ENCODE assay signal across 1 cellular context in the genomic region with DNA sequence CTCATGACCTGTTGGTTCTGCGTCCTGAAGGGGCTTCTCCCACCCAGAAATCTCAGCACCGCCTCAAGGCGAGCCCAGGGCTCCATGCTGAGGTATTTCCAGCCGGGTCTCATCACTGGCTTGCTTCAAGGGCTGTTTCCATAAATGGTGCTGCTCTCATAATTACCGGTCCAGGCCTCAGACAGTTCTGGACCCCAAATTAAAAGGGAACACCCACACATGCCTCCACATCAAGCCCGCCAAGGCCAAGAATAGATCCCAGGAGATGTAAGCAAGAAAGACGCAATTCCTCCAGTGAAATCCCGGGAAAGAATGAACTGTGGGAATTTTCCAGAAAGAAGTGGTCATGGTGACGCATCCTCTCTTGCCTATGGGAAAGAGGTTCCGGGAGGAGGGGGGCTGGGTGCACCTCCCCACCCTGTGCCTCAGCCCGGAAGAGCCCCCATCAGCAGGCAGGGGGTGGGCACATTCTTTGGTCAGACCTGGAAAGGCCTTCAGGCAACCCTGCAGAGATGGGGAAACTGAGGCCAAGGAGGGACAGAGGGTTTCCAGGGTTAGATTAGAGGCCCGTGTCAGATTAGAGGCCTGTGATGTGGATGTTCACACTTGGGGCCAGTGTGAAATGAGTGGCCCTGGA. TPM values are rescaled to one million over a fixed set of nuclear protein-coding genes. Genes with fewer than 3 reads are reported as not detected.
"Had no signal": no experiment of that assay in that cellular context is flagged by ENCODE, and none has a peak within 500 bp of the region (broad histone marks: within the 10 kb centered on the region; RNA-seq: fewer than 3 reads in every experiment).

No MANE protein-coding gene starts in this region.

RNA-seq across cellular contexts. Expression of a gene that starts 10.1 kb away (rescaled TPM):
- total RNA-seq: IMR-90 had no signal
- polyA plus RNA-seq: IMR-90 had no signal
